In the genomic region with DNA sequence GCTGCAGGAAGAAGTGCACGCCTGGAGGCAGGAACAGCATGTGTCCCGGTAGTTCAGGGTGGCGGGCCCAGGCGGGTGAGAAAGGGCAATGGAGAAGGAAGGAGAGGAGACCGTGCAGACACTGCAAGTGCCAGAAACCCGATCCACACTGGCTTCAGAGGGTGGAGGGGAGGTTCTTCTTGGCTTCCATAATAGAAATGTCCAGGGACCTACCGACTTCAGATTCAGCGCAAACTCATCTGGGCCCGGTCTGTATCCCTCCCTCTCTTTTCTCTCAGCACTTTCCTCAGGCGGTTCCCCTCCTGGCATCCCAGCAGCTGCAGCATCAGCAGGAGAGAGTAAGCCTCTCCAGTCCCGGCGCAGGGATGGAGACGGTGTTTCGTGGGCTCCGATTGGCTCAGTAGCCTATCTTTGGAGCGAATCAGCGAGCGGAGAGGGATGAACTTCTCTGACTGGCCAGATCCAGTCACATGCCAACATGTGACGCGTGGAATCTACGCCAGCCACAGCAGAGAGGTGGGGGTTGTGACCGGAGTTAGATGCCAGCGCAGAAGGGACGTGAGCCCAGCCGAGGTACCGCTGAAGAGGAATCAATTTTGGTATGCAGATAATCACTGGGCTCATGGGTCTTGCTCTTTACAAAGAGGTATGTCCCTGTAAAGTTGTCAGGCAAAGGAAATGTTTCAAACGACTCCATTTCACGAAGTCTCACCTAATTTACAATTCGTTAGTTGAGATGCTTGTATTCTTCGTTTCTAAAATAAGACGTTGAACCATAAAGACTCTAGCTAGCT, we compare ENCODE assay signal across 8 cellular contexts. TPM values are rescaled to one million over a fixed set of nuclear protein-coding genes. Genes with fewer than 3 reads are reported as not detected.
DNase-seq lines count a peak whose midpoint lies in the region; ATAC-seq and TF ChIP-seq lines count a peak whose summit lies in the region.

No MANE protein-coding gene starts in this region.

- peak overlapping the region; percentile 61 for H3K9ac ChIP-seq in SK-N-MC (ENCODE audit: insufficient read length)

- no peaks in the 10 kb centered on the region for H3K9me3 Mint-ChIP-seq in activated naive CD4-positive, alpha-beta T cell treated with anti-CD3 and anti-CD28 coated beads, Interleukin-2, amount 50 U/mL, for 24 hours

- H3K27ac ChIP-seq in SK-N-MC (peak overlapping the region; percentile 56), suprapubic skin (peak overlapping the region; percentile 71)

- peak in 1 of 2 donors; percentile 16 for TF ChIP-seq POLR2A in suprapubic skin (IDR thresholded peaks at IDR 0.05)

- TF ChIP-seq CTCF in suprapubic skin (IDR thresholded peaks at IDR 0.05), result no peak

- H3K27me3 ChIP-seq in suprapubic skin, result no peaks in the 10 kb centered on the region

- ATAC-seq in HG02588 (IDR thresholded peaks at IDR 0.05; ENCODE audit: unreplicated experiment), result peak; percentile 77

- WGBS in suprapubic skin, result under 1% methylated on average over 24 of the region's 31 CpGs

- peaks cover 44% of the 10 kb centered on the region for H3K4me1 Mint-ChIP-seq in activated naive CD4-positive, alpha-beta T cell treated with anti-CD3 and anti-CD28 coated beads, Interleukin-2, amount 50 U/mL, for 24 hours

- H3K36me3 Mint-ChIP-seq in activated naive CD4-positive, alpha-beta T cell treated with anti-CD3 and anti-CD28 coated beads, Interleukin-2, amount 50 U/mL, for 24 hours, result no peaks in the 10 kb centered on the region

- H3K36me3 ChIP-seq in SK-N-MC (ENCODE audit: insufficient read depth, low read length) (no peaks in the 10 kb centered on the region), suprapubic skin (no peaks in the 10 kb centered on the region)

- no peaks in the 10 kb centered on the region for H3K27me3 Mint-ChIP-seq in activated naive CD4-positive, alpha-beta T cell treated with anti-CD3 and anti-CD28 coated beads, Interleukin-2, amount 50 U/mL, for 24 hours

- no peak for TF ChIP-seq EP300 in suprapubic skin (IDR thresholded peaks at IDR 0.05)

- peak overlapping the region; percentile 48 for H3K27ac Mint-ChIP-seq in activated naive CD4-positive, alpha-beta T cell treated with anti-CD3 and anti-CD28 coated beads, Interleukin-2, amount 50 U/mL, for 24 hours

- H3K4me3 Mint-ChIP-seq in activated naive CD4-positive, alpha-beta T cell treated with anti-CD3 and anti-CD28 coated beads, Interleukin-2, amount 50 U/mL, for 24 hours, result peak overlapping the region; percentile 85

- DNase-seq in NCI-H1048 (lab: John Stamatoyannopoulos, UW) (peak; percentile 91), SK-N-MC (ENCODE audit: low read depth, low spot score) (peak; percentile 48), glomerular endothelial cell (ENCODE audit: extremely low read depth, low read depth, low spot score) (peak; percentile 60), nucleus accumbens (lab: John Stamatoyannopoulos, UW) (peak; percentile 60 to 97 (median 93)), suprapubic skin (ENCODE audit: low spot score in 2 of 2) (peak; percentile 95 to 97)

- H3K9me3 ChIP-seq in SK-N-MC (ENCODE audit: low read depth, low read length) (no peaks in the 10 kb centered on the region), suprapubic skin (no peaks in the 10 kb centered on the region)

- H3K4me1 ChIP-seq in suprapubic skin, result peaks cover 38% of the 10 kb centered on the region

- peak overlapping the region; percentile 71 for H3K4me3 ChIP-seq in GM08714 (ENCODE audit: low read length)
- peak overlapping the region; percentile 82 for H3K4me3 ChIP-seq in SK-N-MC
- peak overlapping the region; percentile 48 for H3K4me3 ChIP-seq in suprapubic skin

RNA-seq across cellular contexts. Expression of a gene that starts 1.9 kb away (rescaled TPM):
- total RNA-seq in glomerular endothelial cell (23.9 and 30.6 TPM in 2 replicates), suprapubic skin (10 to 100 TPM; 14.9 to 29.0 (median 22.9) TPM)

Comparison
In these comparisons a context has a peak if more than half of its experiments do, and no peak if none do; other contexts are left out.
1. Peak in every context shown above with its lines: DNase-seq, ATAC-seq, H3K4me3 ChIP-seq and H3K27ac ChIP-seq.